28 cellular contexts compared by ENCODE assay signal in the genomic region with DNA sequence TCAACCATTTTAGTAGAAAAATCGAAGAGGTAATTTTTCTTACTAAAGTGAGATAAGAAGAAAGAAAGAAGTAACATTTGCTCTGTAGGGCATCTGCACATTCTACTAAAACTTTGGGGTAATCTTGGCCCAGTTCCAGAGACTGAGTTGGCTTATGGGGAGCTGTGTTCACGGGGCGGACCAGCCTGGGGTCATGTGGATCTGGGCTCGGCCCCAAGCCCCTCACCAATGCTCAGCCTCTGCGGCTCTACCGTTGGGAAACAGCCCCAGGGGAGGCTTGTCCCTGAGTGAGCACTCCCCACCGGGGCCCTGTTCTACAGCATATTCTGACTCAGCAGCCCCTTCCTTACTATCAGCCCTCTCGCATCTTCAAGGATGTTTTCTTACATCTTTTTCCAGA.
"Had no signal": no experiment of that assay in that cellular context is flagged by ENCODE, and none has a peak within 500 bp of the region (broad histone marks: within the 10 kb centered on the region; RNA-seq: fewer than 3 reads in every experiment).

No MANE protein-coding gene starts in this region.

- H3K4me1 Mint-ChIP-seq: mesothelial cell of epicardium, nephron had no signal

- H3K27ac Mint-ChIP-seq: mesothelial cell of epicardium, neural progenitor cell, progenitor cell of endocrine pancreas had no signal

- H3K36me3 ChIP-seq: colonic mucosa, esophagus squamous epithelium, neural progenitor cell, suprapubic skin, transverse colon, upper lobe of right lung, uterus had no signal

- H2AFZ ChIP-seq: neural progenitor cell, parathyroid adenoma had no signal

- H3K36me3 Mint-ChIP-seq: immature natural killer cell, mesothelial cell of epicardium, neural progenitor cell had no signal

- FAIRE-seq: endometrium, frontal cortex, keratinocyte had no signal

- H3K27me3 Mint-ChIP-seq: naive B cell; stimulated activated naive CD8-positive, alpha-beta T cell treated with anti-CD3 and anti-CD28 coated beads, Interleukin-15, amount 100 ng/mL, for 72 hours had no signal

- H3K4me2 ChIP-seq: neural progenitor cell had no signal

- ATAC-seq: mucosa of descending colon; stimulated activated naive CD8-positive, alpha-beta T cell treated with anti-CD3 and anti-CD28 coated beads, Interleukin-15, amount 100 ng/mL, for 72 hours; upper lobe of right lung had no signal

- H3K9me3 ChIP-seq: colonic mucosa, esophagus squamous epithelium, mucosa of descending colon, suprapubic skin, transverse colon, upper lobe of right lung, uterus had no signal

- H3K9me3 Mint-ChIP-seq: immature natural killer cell, mesothelial cell of epicardium, naive B cell, nephron had no signal

- H3K9ac ChIP-seq: neural progenitor cell, parathyroid adenoma had no signal

- H3K79me2 ChIP-seq: parathyroid adenoma had no signal

- H3K4me3 ChIP-seq: colonic mucosa, esophagus squamous epithelium, mucosa of descending colon, neural progenitor cell, skin epidermis, suprapubic skin, transverse colon, upper lobe of right lung, uterus had no signal

- DNase-seq: colonic mucosa; dermis blood vessel endothelial cell; effector memory CD4-positive, alpha-beta T cell; erythroblast; esophagus squamous epithelium; hypothalamus; immature natural killer cell; mesenchymal stem cell; mucosa of descending colon; naive B cell; stimulated activated CD4-positive, alpha-beta T cell treated with anti-CD3 and anti-CD28 coated beads, Interleukin-1b, Interleukin-23, amount 100 ng/mL, for 48 hours; stimulated activated CD4-positive, alpha-beta T cell treated with anti-CD3 and anti-CD28 coated beads, Interleukin-4, amount 100 ng/mL, for 1 hour; stimulated activated CD8-positive, alpha-beta memory T cell treated with anti-CD3 and anti-CD28 coated beads, Interleukin-4, amount 100 ng/mL, for 48 hours; stimulated activated naive CD4-positive, alpha-beta T cell; stimulated activated naive CD8-positive, alpha-beta T cell treated with anti-CD3 and anti-CD28 coated beads, Interleukin-15, amount 100 ng/mL, for 72 hours; transverse colon; upper lobe of right lung; uterus had no signal

- H3K4me3 Mint-ChIP-seq: mesothelial cell of epicardium, naive B cell, nephron, neural progenitor cell had no signal

- H3K27me3 ChIP-seq: colonic mucosa, neural progenitor cell, upper lobe of right lung, uterus had no signal

- H3K27ac ChIP-seq: colonic mucosa, esophagus squamous epithelium, neural progenitor cell, parathyroid adenoma, skin epidermis, suprapubic skin, transverse colon, upper lobe of right lung, uterus had no signal

- H3K4me1 ChIP-seq: colonic mucosa, esophagus squamous epithelium, neural progenitor cell, parathyroid adenoma, suprapubic skin, transverse colon, upper lobe of right lung, uterus had no signal
